In the genomic region with DNA sequence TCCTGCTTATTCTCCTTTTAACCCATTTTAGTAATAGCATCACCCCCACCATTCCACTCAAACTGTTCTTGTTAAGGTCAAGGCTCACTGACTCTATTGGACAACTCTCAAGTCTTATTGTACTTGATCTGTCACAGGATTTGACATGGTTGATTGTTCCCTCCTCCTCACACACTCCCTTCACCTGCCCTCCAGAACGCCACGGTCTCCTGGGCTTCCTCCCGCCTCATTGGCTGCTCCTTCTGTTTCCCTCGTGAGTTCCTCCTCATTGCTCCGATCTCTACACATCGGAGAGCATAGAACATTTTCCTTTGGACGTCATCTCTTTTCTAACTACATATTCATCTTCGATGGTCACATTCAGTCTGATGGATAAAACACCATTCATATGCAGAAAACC, we compare ENCODE assay signal across 31 cellular contexts. TPM values are rescaled to one million over a fixed set of nuclear protein-coding genes. Genes with fewer than 3 reads are reported as not detected.
"Had no signal": no experiment of that assay in that cellular context is flagged by ENCODE, and none has a peak within 500 bp of the region (broad histone marks: within the 10 kb centered on the region; RNA-seq: fewer than 3 reads in every experiment).

No MANE protein-coding gene starts in this region.

- H3K27me3 ChIP-seq: brain microvascular endothelial cell, dorsolateral prefrontal cortex, esophagus muscularis mucosa, gastrocnemius medialis had no signal

- H3K27ac ChIP-seq: brain microvascular endothelial cell, coronary artery, dorsolateral prefrontal cortex, esophagus muscularis mucosa, foreskin keratinocyte, gastrocnemius medialis, WERI-Rb-1 had no signal

- H3K9me3 ChIP-seq: gastrocnemius medialis had no signal

- H3K36me3 ChIP-seq: brain microvascular endothelial cell, esophagus muscularis mucosa, gastrocnemius medialis, WERI-Rb-1 had no signal

- H3K4me3 ChIP-seq: coronary artery, dorsolateral prefrontal cortex, esophagus muscularis mucosa, gastrocnemius medialis had no signal

- H3K4me1 ChIP-seq: foreskin keratinocyte, gastrocnemius medialis had no signal

- DNase-seq: activated B cell treated with CpG ODN at 0.5 μM for 24 hours; activated CD4-positive, alpha-beta T cell treated with anti-CD3 and anti-CD28 coated beads for 48 hours; activated CD4-positive, alpha-beta T cell treated with anti-CD3 and anti-CD28 coated beads, Interleukin-2, amount 50 U/mL, for 1 hour; activated CD4-positive, alpha-beta T cell treated with anti-CD3 and anti-CD28 coated beads, Interleukin-2, amount 50 U/mL, for 48 hours; activated CD8-positive, alpha-beta memory T cell treated with anti-CD3 and anti-CD28 coated beads for 24 hours; activated CD8-positive, alpha-beta T cell treated with anti-CD3 and anti-CD28 coated beads for 36 hours; activated effector memory CD4-positive, alpha-beta T cell treated with Interleukin-2 at 50 U/mL for 16 hours; activated gamma-delta T cell treated with Interleukin-2 at 50 U/mL for 16 hours; activated naive CD4-positive, alpha-beta T cell treated with anti-CD3 and anti-CD28 coated beads, Interleukin-2, amount 50 U/mL, for 16 hours; activated naive CD4-positive, alpha-beta T cell treated with Interleukin-2 at 50 U/mL for 16 hours; activated T-cell treated with anti-CD3 and anti-CD28 coated beads, Interleukin-2, amount 50 U/mL, for 4 hours; amniotic stem cell; anterior cingulate cortex; brain microvascular endothelial cell; dorsolateral prefrontal cortex; effector memory CD4-positive, alpha-beta T cell; endodermal cell; erythroblast; foreskin keratinocyte; gastrocnemius medialis; glutamatergic neuron; T-helper 1 cell; T-helper 17 cell; T1000; WERI-Rb-1 had no signal

- ATAC-seq: activated CD4-positive, CD25-positive, alpha-beta regulatory T cell treated with anti-CD3 and anti-CD28 coated beads, Interleukin-2, amount 50 U/mL, for 24 hours; activated CD8-positive, alpha-beta T cell treated with anti-CD3 and anti-CD28 coated beads for 36 hours; activated T-helper 17 cell treated with anti-CD3 and anti-CD28 coated beads, Interleukin-2, amount 50 U/mL, for 72 hours; T-helper 17 cell had no signal

RNA-seq across cellular contexts. Expression of a gene that starts 55.1 kb away (rescaled TPM):
- total RNA-seq: activated B cell treated with CpG ODN at 0.5 μM for 24 hours; activated CD8-positive, alpha-beta T cell treated with anti-CD3 and anti-CD28 coated beads for 36 hours; activated T-cell treated with anti-CD3 and anti-CD28 coated beads, Interleukin-2, amount 50 U/mL, for 4 hours; bronchial epithelial cell; cardiac septum; esophagus muscularis mucosa; foreskin keratinocyte; gastrocnemius medialis; T-helper 17 cell had no signal
- polyA plus RNA-seq: foreskin keratinocyte had no signal
